ENCODE assay signal across 8 cellular contexts in the genomic region with DNA sequence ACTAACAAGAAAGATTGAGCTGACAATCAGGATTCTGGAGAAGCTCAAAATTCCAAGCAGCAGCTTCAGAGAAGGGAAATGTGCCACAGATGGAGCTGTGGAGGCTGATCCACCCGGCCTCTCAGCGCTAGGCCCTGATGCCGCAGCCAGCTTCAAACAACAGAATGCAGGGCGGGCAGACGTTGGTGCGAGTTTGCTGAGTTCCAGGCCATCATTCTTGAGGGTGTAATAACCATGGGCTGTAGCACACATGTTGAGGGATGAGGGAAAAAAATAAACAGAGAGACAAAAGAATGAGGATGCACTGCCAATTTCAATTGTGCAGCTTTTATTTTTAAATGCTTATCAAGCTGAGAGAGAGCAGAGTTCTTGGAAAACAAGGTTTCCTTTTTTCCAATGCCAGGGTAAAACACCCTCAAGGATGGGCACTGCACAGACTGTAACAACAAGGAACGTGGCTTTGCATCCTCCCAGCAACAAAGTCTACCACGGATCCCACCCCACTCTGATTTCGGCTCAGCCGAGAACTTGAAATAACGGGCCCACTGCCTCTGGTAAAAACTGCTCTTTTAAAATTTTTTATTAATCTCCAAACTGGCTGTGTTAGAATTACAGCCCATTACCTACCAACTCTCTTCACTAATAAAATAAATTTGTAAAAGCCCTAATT.
DNase-seq lines count a peak whose midpoint lies in the region; ATAC-seq and TF ChIP-seq lines count a peak whose summit lies in the region.

No MANE protein-coding gene starts in this region.

- ATAC-seq in activated CD8-positive, alpha-beta T cell treated with anti-CD3 and anti-CD28 coated beads for 36 hours = no peak
- ATAC-seq in HG02610 (IDR thresholded peaks at IDR 0.05; ENCODE audit: unreplicated experiment) = no peak

- no peaks in the 10 kb centered on the region for H3K27me3 ChIP-seq in CD8-positive, alpha-beta memory T cell (ENCODE audit: insufficient read depth, low read length, poor library complexity, severe bottlenecking)

- H3K4me1 ChIP-seq in CD8-positive, alpha-beta memory T cell (ENCODE audit: insufficient read depth, low read length) = peaks cover 66% of the 10 kb centered on the region

- H3K4me3 Mint-ChIP-seq in CD8-positive, alpha-beta memory T cell = peak overlapping the region in 2 of 7 donors; percentile 32 to 78
- H3K4me3 Mint-ChIP-seq in activated CD8-positive, alpha-beta T cell treated with anti-CD3 and anti-CD28 coated beads for 36 hours = no peak overlapping the region

- H3K9me3 ChIP-seq in CD8-positive, alpha-beta memory T cell (ENCODE audit: low read length) = no peaks in the 10 kb centered on the region

- H3K27ac ChIP-seq in CD8-positive, alpha-beta memory T cell (ENCODE audit: low read depth, low read length) = peak overlapping the region; percentile 36

- no peaks in the 10 kb centered on the region for H3K9me3 Mint-ChIP-seq in CD8-positive, alpha-beta memory T cell
- no peaks in the 10 kb centered on the region for H3K9me3 Mint-ChIP-seq in activated CD8-positive, alpha-beta T cell treated with anti-CD3 and anti-CD28 coated beads for 36 hours

- TF ChIP-seq CTCF in activated CD8-positive, alpha-beta T cell treated with anti-CD3 and anti-CD28 coated beads for 36 hours (IDR thresholded peaks at IDR 0.05) = no peak

- DNase-seq in CD8-positive, alpha-beta memory T cell = no peak
- DNase-seq in activated CD8-positive, alpha-beta T cell treated with anti-CD3 and anti-CD28 coated beads for 36 hours = no peak
- peak in 27 of 42 donors; percentile 7 to 69 (median 39) for DNase-seq in head of caudate nucleus
- peak; percentile 22 for DNase-seq in putamen (ENCODE audit: low spot score)
- no peak for DNase-seq in NCI-H1694 (lab: John Stamatoyannopoulos, UW)
- no peak for DNase-seq in NOMO-1 (lab: John Stamatoyannopoulos, UW; ENCODE audit: unreplicated experiment in 2 of 2)
- no peak for DNase-seq in DMS79 treated with DMSO at 0.1 percent for 48 hours (lab: John Stamatoyannopoulos, UW)

- H3K36me3 ChIP-seq in CD8-positive, alpha-beta memory T cell (ENCODE audit: insufficient read depth, low read length) = no peaks in the 10 kb centered on the region

- POLR2A ChIA-PET in CD8-positive, alpha-beta memory T cell (lab: Charles Lee) = interaction anchor here (0.6 kb wide), 1 partner anchor 59 kb away, joined by 3 read pairs; no protein-coding TSS in a partner anchor
- POLR2A ChIA-PET in activated CD8-positive, alpha-beta T cell treated with anti-CD3 and anti-CD28 coated beads for 36 hours (lab: Charles Lee) = interaction anchor here (0.9 to 1.4 kb wide), 3 partner anchors 15 to 47 kb away, joined by 3 to 4 read pairs (median 3); no protein-coding TSS in a partner anchor

- H3K27me3 Mint-ChIP-seq in CD8-positive, alpha-beta memory T cell = no peaks in the 10 kb centered on the region
- no peaks in the 10 kb centered on the region for H3K27me3 Mint-ChIP-seq in activated CD8-positive, alpha-beta T cell treated with anti-CD3 and anti-CD28 coated beads for 36 hours

- intact Hi-C loops in activated CD8-positive, alpha-beta T cell treated with anti-CD3 and anti-CD28 coated beads for 36 hours (cut with micrococcal nuclease) = no loop called here
- intact Hi-C loops in head of caudate nucleus (cut with DNase I) = no loop called here

- CTCF ChIA-PET in CD8-positive, alpha-beta memory T cell (lab: Charles Lee) = interaction anchor here (1.1 to 3.8 kb wide), 4 partner anchors 12 to 158 kb away, joined by 3 to 11 read pairs (median 9); a partner anchor contains a TSS
- CTCF ChIA-PET in activated CD8-positive, alpha-beta T cell treated with anti-CD3 and anti-CD28 coated beads for 36 hours (lab: Charles Lee) = interaction anchor here (1.0 to 5.0 kb wide), 7 partner anchors 10 to 169 kb away, joined by 3 to 35 read pairs (median 5); no protein-coding TSS in a partner anchor

- H3K4me3 ChIP-seq in CD8-positive, alpha-beta memory T cell (ENCODE audit: low read length) = no peak overlapping the region

- peaks cover under 1 to 13% (median 8%) of the 10 kb centered on the region in 3 donors for H3K36me3 Mint-ChIP-seq in CD8-positive, alpha-beta memory T cell
- H3K36me3 Mint-ChIP-seq in activated CD8-positive, alpha-beta T cell treated with anti-CD3 and anti-CD28 coated beads for 36 hours (ENCODE audit: low read depth) = peaks cover 9% of the 10 kb centered on the region

- H3K27ac Mint-ChIP-seq in CD8-positive, alpha-beta memory T cell = peak overlapping the region; percentile 93 to 100 (median 96)
- peak overlapping the region; percentile 95 for H3K27ac Mint-ChIP-seq in activated CD8-positive, alpha-beta T cell treated with anti-CD3 and anti-CD28 coated beads for 36 hours

- peaks cover 49 to 70% (median 61%) of the 10 kb centered on the region in 3 donors for H3K4me1 Mint-ChIP-seq in CD8-positive, alpha-beta memory T cell
- H3K4me1 Mint-ChIP-seq in activated CD8-positive, alpha-beta T cell treated with anti-CD3 and anti-CD28 coated beads for 36 hours (ENCODE audit: low read depth) = peaks cover 55% of the 10 kb centered on the region

Comparison
In these comparisons a context has a peak if more than half of its experiments do, and no peak if none do; other contexts are left out.
1. DNase-seq: peak in head of caudate nucleus (27 of 42) and putamen (single experiment); none in CD8-positive, alpha-beta memory T cell (0 of 5), activated CD8-positive, alpha-beta T cell treated with anti-CD3 and anti-CD28 coated beads for 36 hours (single experiment), NCI-H1694 (single experiment), NOMO-1 (0 of 2) and DMS79 treated with DMSO at 0.1 percent for 48 hours (single experiment).